ENCODE assay signal across 20 cellular contexts in the genomic region with DNA sequence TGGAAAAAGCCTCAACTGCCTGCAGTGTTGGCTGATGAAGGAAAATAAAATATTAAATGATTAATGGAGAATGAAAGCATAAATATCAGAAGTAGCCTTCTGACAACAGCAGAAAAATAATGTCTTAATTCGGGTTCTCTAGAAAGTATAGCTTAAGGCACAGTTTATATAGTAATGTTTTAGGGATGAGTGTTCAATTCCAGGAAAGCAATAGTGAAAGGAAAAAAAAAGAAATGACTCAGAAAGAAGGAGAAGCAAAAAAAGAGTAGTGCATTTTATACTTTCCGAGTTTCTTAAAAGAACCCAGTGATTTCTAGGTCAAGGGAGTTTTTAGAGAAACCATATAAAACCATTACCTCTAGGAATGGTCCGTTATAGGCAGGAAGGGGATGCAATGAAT.
A peak's percentile ranks its signal among the peaks of the same experiment; 100 is the strongest.
DNase-seq lines count a peak whose midpoint lies in the region; ATAC-seq and TF ChIP-seq lines count a peak whose summit lies in the region.
"Had no signal": no experiment of that assay in that cellular context is flagged by ENCODE, and none has a peak within 500 bp of the region (broad histone marks: within the 10 kb centered on the region; RNA-seq: fewer than 3 reads in every experiment).

No MANE protein-coding gene starts in this region.

- peaks cover 3% of the 10 kb centered on the region for H3K36me3 Mint-ChIP-seq in osteocyte (ENCODE audit: unreplicated experiment)
- H3K36me3 Mint-ChIP-seq in naive thymus-derived CD4-positive, alpha-beta T cell = no peaks in the 10 kb centered on the region

- CTCF ChIA-PET in naive thymus-derived CD4-positive, alpha-beta T cell (lab: Charles Lee) = no interaction called here

- H3K27me3 ChIP-seq in adrenal gland = no peaks in the 10 kb centered on the region
- H3K27me3 ChIP-seq in naive thymus-derived CD4-positive, alpha-beta T cell (ENCODE audit: control insufficient read depth in 2 of 2, insufficient read depth in 2 of 2, low read length in 2 of 2) = no peaks in the 10 kb centered on the region
- H3K27me3 ChIP-seq: BE2C had no signal

- H3K27ac ChIP-seq in adrenal gland = no peak overlapping the region
- no peak overlapping the region for H3K27ac ChIP-seq in naive thymus-derived CD4-positive, alpha-beta T cell (ENCODE audit: low read depth, low read length)
- H3K27ac ChIP-seq: A549, KMS-11, SK-N-MC had no signal

- no peak for TF ChIP-seq POLR2A in adrenal gland (IDR thresholded peaks at IDR 0.05)

- peak overlapping the region; percentile 57 for H3K27ac Mint-ChIP-seq in osteocyte (ENCODE audit: unreplicated experiment)
- H3K27ac Mint-ChIP-seq in naive thymus-derived CD4-positive, alpha-beta T cell = no peak overlapping the region
- H3K27ac Mint-ChIP-seq: H9 had no signal

- 51 to 71% (median 55%) methylated on average over 3 of the region's 3 CpGs for WGBS in adrenal gland, 4 donors

- DNase-seq in ELR (ENCODE audit: low read depth) (peak; percentile 58), M059J (ENCODE audit: low read depth) (peak; percentile 36), fibroblast of peridontal ligament (ENCODE audit: extremely low read depth) (peak; percentile 4), osteocyte (ENCODE audit: extremely low spot score, unreplicated experiment) (no peak), adrenal gland (no peak)
- no peak for DNase-seq in naive thymus-derived CD4-positive, alpha-beta T cell
- DNase-seq: BE2C, DMS53, H9, NCI-H1417, NCI-H1694 treated with DMSO at 0.1 percent for 48 hours, NCI-H446 treated with DMSO at 0.1 percent for 48 hours, NCI-H526 treated with DMSO at 0.1 percent for 48 hours, RPMI8226, SHP77 treated with DMSO at 0.1 percent for 48 hours, SW 1271 had no signal

- H3K4me3 Mint-ChIP-seq in osteocyte (ENCODE audit: unreplicated experiment) = no peak overlapping the region
- no peak overlapping the region for H3K4me3 Mint-ChIP-seq in naive thymus-derived CD4-positive, alpha-beta T cell
- H3K4me3 Mint-ChIP-seq: H9 had no signal

- H3K4me1 ChIP-seq in adrenal gland (replicated peaks in 1 of 2) = no peaks in the 10 kb centered on the region
- no peaks in the 10 kb centered on the region for H3K4me1 ChIP-seq in naive thymus-derived CD4-positive, alpha-beta T cell (ENCODE audit: control insufficient read depth in 2 of 2, insufficient read depth in 2 of 2, low read length in 2 of 2)
- H3K4me1 ChIP-seq: A549, BE2C had no signal

- ATAC-seq in GM21786 (IDR thresholded peaks at IDR 0.05; ENCODE audit: unreplicated experiment) = no peak
- no peak for ATAC-seq in naive thymus-derived CD4-positive, alpha-beta T cell
- ATAC-seq: A549 had no signal

- intact Hi-C loops in adrenal gland (cut with DNase I) = no loop called here
- intact Hi-C loops in naive thymus-derived CD4-positive, alpha-beta T cell (cut with micrococcal nuclease) = no loop called here

- no peak overlapping the region for H3K4me3 ChIP-seq in adrenal gland
- H3K4me3 ChIP-seq in naive thymus-derived CD4-positive, alpha-beta T cell (ENCODE audit: low read length) = no peak overlapping the region
- H3K4me3 ChIP-seq: A549, SK-N-MC had no signal

- H3K36me3 ChIP-seq in adrenal gland (replicated peaks in 1 of 2) = no peaks in the 10 kb centered on the region
- H3K36me3 ChIP-seq in naive thymus-derived CD4-positive, alpha-beta T cell (ENCODE audit: control insufficient read depth in 2 of 3, insufficient read depth in 3 of 3, low read length in 3 of 3) = no peaks in the 10 kb centered on the region
- H3K36me3 ChIP-seq: BE2C had no signal

- no peaks in the 10 kb centered on the region for H3K9me3 ChIP-seq in adrenal gland (replicated peaks in 1 of 3)
- H3K9me3 ChIP-seq in naive thymus-derived CD4-positive, alpha-beta T cell (ENCODE audit: control insufficient read depth in 2 of 3, low read length in 3 of 3) = no peaks in the 10 kb centered on the region
- H3K9me3 ChIP-seq: A549, BE2C had no signal

- H3K9me3 Mint-ChIP-seq in osteocyte (ENCODE audit: unreplicated experiment) = peaks cover 3% of the 10 kb centered on the region
- H3K9me3 Mint-ChIP-seq in naive thymus-derived CD4-positive, alpha-beta T cell = peaks cover 0 to 12% (median 2%) of the 10 kb centered on the region in 11 donors
- H3K9me3 Mint-ChIP-seq: H9 had no signal

- H3K4me1 Mint-ChIP-seq in osteocyte (ENCODE audit: unreplicated experiment) = peaks cover 22% of the 10 kb centered on the region
- H3K4me1 Mint-ChIP-seq in naive thymus-derived CD4-positive, alpha-beta T cell = no peaks in the 10 kb centered on the region

- TF ChIP-seq CTCF in osteocyte (IDR thresholded peaks at IDR 0.05) (no peak), adrenal gland (IDR thresholded peaks at IDR 0.05) (no peak)

- no peaks in the 10 kb centered on the region for H3K27me3 Mint-ChIP-seq in osteocyte (ENCODE audit: unreplicated experiment)
- no peaks in the 10 kb centered on the region for H3K27me3 Mint-ChIP-seq in naive thymus-derived CD4-positive, alpha-beta T cell

- POLR2A ChIA-PET in naive thymus-derived CD4-positive, alpha-beta T cell (lab: Charles Lee) = no interaction called here

Comparison
In these comparisons a context has a peak if more than half of its experiments do, and no peak if none do; other contexts are left out.
1. DNase-seq: peak in ELR (single experiment), M059J (single experiment) and fibroblast of peridontal ligament (single experiment); none in osteocyte (single experiment), adrenal gland (0 of 7) and naive thymus-derived CD4-positive, alpha-beta T cell (0 of 9).